8 cellular contexts compared by ENCODE assay signal in genomic region chr15:68783226-68784054, GRCh38. TPM values are rescaled to one million over a fixed set of nuclear protein-coding genes. Genes with fewer than 3 reads are reported as not detected.
DNase-seq lines count a peak whose midpoint lies in the region; ATAC-seq and TF ChIP-seq lines count a peak whose summit lies in the region.

No MANE protein-coding gene starts in this region.

- no peaks in the 10 kb centered on the region for H3K9me3 Mint-ChIP-seq in HFFc6
- H3K9me3 Mint-ChIP-seq in mesothelial cell of epicardium: no peaks in the 10 kb centered on the region

- H3K4me1 Mint-ChIP-seq in HFFc6 (ENCODE audit: low read depth): peaks cover 8% of the 10 kb centered on the region; the same call in 1 of the 2 replicates
- peaks cover 13% of the 10 kb centered on the region for H3K4me1 Mint-ChIP-seq in mesothelial cell of epicardium

- peaks cover 3% of the 10 kb centered on the region for H3K27me3 Mint-ChIP-seq in HFFc6 (ENCODE audit: insufficient read depth)
- H3K27me3 Mint-ChIP-seq in mesothelial cell of epicardium (ENCODE audit: low read depth): no peaks in the 10 kb centered on the region

- intact Hi-C loops in thyroid gland (cut with DNase I): no loop called here

- 87 to 92% methylated on average over 9 of the region's 9 CpGs for WGBS in thyroid gland, 2 donors

- peaks cover 10 to 11% of the 10 kb centered on the region in 2 donors for H3K4me1 ChIP-seq in thyroid gland

- no peak overlapping the region for H3K4me3 Mint-ChIP-seq in HFFc6
- H3K4me3 Mint-ChIP-seq in mesothelial cell of epicardium: no peak overlapping the region

- peak; percentile 56 for TF ChIP-seq CTCF in AG04450 (IDR thresholded peaks at IDR 0.05; ENCODE audit: low read depth, low read length)
- TF ChIP-seq CTCF in HFFc6 (IDR thresholded peaks at IDR 0.05): peak; percentile 84
- peak; percentile 21 for TF ChIP-seq CTCF in coronary artery (IDR thresholded peaks at IDR 0.05)
- TF ChIP-seq CTCF in mesothelial cell of epicardium (IDR thresholded peaks at IDR 0.05; ENCODE audit: unreplicated experiment): peak; percentile 58
- peak in 5 of 6 experiments; percentile 17 to 42 (median 29) for TF ChIP-seq CTCF in thyroid gland (IDR thresholded peaks at IDR 0.05)

- DNase-seq in AG04450 (ENCODE audit: low read depth, low spot score): no peak
- no peak for DNase-seq in HFFc6
- peak; percentile 60 to 70 for DNase-seq in activated CD4-positive, alpha-beta T cell treated with anti-CD3 and anti-CD28 coated beads for 4 hours
- DNase-seq in coronary artery (ENCODE audit: low spot score): peak; percentile 58
- DNase-seq in mesothelial cell of epicardium (ENCODE audit: low spot score in 2 of 2, unreplicated experiment in 2 of 2): no peak
- peak; percentile 31 to 36 for DNase-seq in thyroid gland
- DNase-seq in A172 (ENCODE audit: low spot score): no peak

- H3K36me3 Mint-ChIP-seq in HFFc6 (ENCODE audit: low read depth) (peaks cover 42% of the 10 kb centered on the region), mesothelial cell of epicardium (peaks cover 38% of the 10 kb centered on the region)

- H3K27me3 ChIP-seq in AG04450 (ENCODE audit: control insufficient read depth, insufficient read depth, low read length) (no peaks in the 10 kb centered on the region), thyroid gland (no peaks in the 10 kb centered on the region)

- POLR2A ChIA-PET in AG04450 (lab: Yijun Ruan, JAX): no interaction called here

- H3K9me3 ChIP-seq in AG04450 (ENCODE audit: control insufficient read depth, insufficient read depth, low read length) (no peaks in the 10 kb centered on the region), thyroid gland (no peaks in the 10 kb centered on the region)

- H3K27ac Mint-ChIP-seq in HFFc6 (0 out of 2 replicates have a peak overlapping the region, but pooled peaks have one; percentile 3), mesothelial cell of epicardium (no peak overlapping the region)

- H3K36me3 ChIP-seq in thyroid gland: peaks cover 14 to 42% of the 10 kb centered on the region in 2 donors

- no peak for ATAC-seq in HG02938 (IDR thresholded peaks at IDR 0.05; ENCODE audit: unreplicated experiment)

- no peak overlapping the region for H3K4me3 ChIP-seq in AG04450 (ENCODE audit: low read depth, low read length)
- no peak overlapping the region for H3K4me3 ChIP-seq in coronary artery
- no peak overlapping the region for H3K4me3 ChIP-seq in thyroid gland (replicated peaks in 1 of 3)

- no peak overlapping the region for H3K27ac ChIP-seq in AG04450 (ENCODE audit: low read depth, low read length)
- no peak overlapping the region for H3K27ac ChIP-seq in coronary artery
- H3K27ac ChIP-seq in thyroid gland: no peak overlapping the region

- no peak for TF ChIP-seq POLR2A in thyroid gland (IDR thresholded peaks at IDR 0.05)

- CTCF ChIA-PET in AG04450 (lab: Charles Lee): interaction anchor here (0.5 to 3.8 kb wide), 4 partner anchors 10 to 130 kb away, joined by 3 to 19 read pairs (median 6); no protein-coding TSS in a partner anchor

RNA-seq across cellular contexts. Expression of gene ANP32A, which starts 37.3 kb away (rescaled TPM):
- 67.8 and 69.4 TPM in 2 replicates for polyA plus RNA-seq in AG04450 (2011; rRNA removed)
- 25.7 and 33.3 TPM in 2 replicates for polyA minus RNA-seq in AG04450 (2011; rRNA and poly(A)+ RNA removed)
- total RNA-seq in HFFc6 (2021; fragmentation: NEBNext Ultra II Directional; extraction: Animal tissue kit (Norgen Biotek cat#: 25700)): 100 to 1,000 TPM in 5 of 6 experiments, 10 to 100 TPM in 1; 95.7 to 130 (median 118) TPM
- total RNA-seq in mesothelial cell of epicardium: 179 to 188 TPM (median 183 TPM) in 3 replicates
- total RNA-seq in thyroid gland: 100 to 1,000 TPM in 1 of 4 donors, 10 to 100 TPM in 3; 65.4 to 116 (median 79.5) TPM
- 70.4 and 72.6 TPM in 2 replicates for total RNA-seq in A172 (2014; rRNA removed; shearing (Covaris generic))

Comparison
In these comparisons a context has a peak if more than half of its experiments do, and no peak if none do; other contexts are left out.
1. DNase-seq: peak in activated CD4-positive, alpha-beta T cell treated with anti-CD3 and anti-CD28 coated beads for 4 hours (2 of 2), coronary artery (single experiment) and thyroid gland (2 of 2); none in AG04450 (single experiment), HFFc6 (single experiment), mesothelial cell of epicardium (0 of 2) and A172 (single experiment).
2. CTCF ChIP-seq: peak in every context shown above with its lines; median percentile 84 in HFFc6; 58 in mesothelial cell of epicardium; 56 in AG04450; 29 in thyroid gland; 21 in coronary artery.